Comparison of ENCODE assay signal across 8 cellular contexts in genomic region chr5:65562731-65563701, GRCh38. TPM values are rescaled to one million over a fixed set of nuclear protein-coding genes. Genes with fewer than 3 reads are reported as not detected.
A peak's percentile ranks its signal among the peaks of the same experiment; 100 is the strongest.
DNase-seq lines count a peak whose midpoint lies in the region; ATAC-seq and TF ChIP-seq lines count a peak whose summit lies in the region.

Gene CENPK, minus strand, starts transcription at chr5:65563168. Its CDS starts 8,261 bp downstream, at chr5:65554907.
Gene PPWD1, plus strand, starts transcription at chr5:65563296. Its CDS starts 15 bp downstream, at chr5:65563311.

- peak within 1 kb of the TSS; percentile 97 for H3K9ac ChIP-seq in H9 (ENCODE audit: extremely low read depth, insufficient read length, low read length)

- H3K9me3 ChIP-seq in H9 (ENCODE audit: control insufficient read depth, low read depth, low read length) = no peaks in the 10 kb centered on the region
- H3K9me3 ChIP-seq in MG63 = no peaks in the 10 kb centered on the region

- TF ChIP-seq CTCF in H9 (conservative IDR thresholded peaks at IDR 0.05) = no peak
- TF ChIP-seq CTCF in nephron progenitor cell (IDR thresholded peaks at IDR 0.05) = no peak

- peak within 1 kb of the TSS; percentile 10 for H2BK5ac ChIP-seq in H9 (ENCODE audit: insufficient read length, low read length)

- peak within 1 kb of the TSS; percentile 85 for H2AFZ ChIP-seq in H9 (ENCODE audit: low read length)

- H3K23me2 ChIP-seq in H9 (ENCODE audit: insufficient read length, low read depth, low read length, poor library complexity, severe bottlenecking) = peaks cover 2% of the 10 kb centered on the region

- DNase-seq in ELR (ENCODE audit: low read depth) (peak; percentile 97), H9 (peak; percentile 97), MG63 (peak; percentile 96), SHP77 treated with DMSO at 0.1 percent for 48 hours (lab: John Stamatoyannopoulos, UW) (peak; percentile 92), fibroblast of the conjunctiva (ENCODE audit: low read depth) (peak; percentile 86), nephron progenitor cell (peak; percentile 93)
- peak; percentile 98 for DNase-seq in activated effector memory CD4-positive, alpha-beta T cell treated with anti-CD3 and anti-CD28 coated beads, Interleukin-2, amount 50 U/mL, for 16 hours
- DNase-seq in stimulated activated naive CD8-positive, alpha-beta T cell treated with anti-CD3 and anti-CD28 coated beads, Interleukin-15, amount 100 ng/mL, for 72 hours = peak; percentile 92 to 97

- H3K4ac ChIP-seq in H9 (ENCODE audit: low read depth, low read length) = no peak within 1 kb of the TSS; the same call in 1 of the 2 replicates

- peaks cover 0 to 2% of the 10 kb centered on the region in 2 experiments; a peak in 1 of 5 replicates for H3K9me3 Mint-ChIP-seq in H9
- H3K9me3 Mint-ChIP-seq in nephron progenitor cell = no peaks in the 10 kb centered on the region
- H3K9me3 Mint-ChIP-seq in stimulated activated naive CD8-positive, alpha-beta T cell treated with anti-CD3 and anti-CD28 coated beads, Interleukin-15, amount 100 ng/mL, for 72 hours = no peaks in the 10 kb centered on the region

- no peak within 1 kb of the TSS for H4K91ac ChIP-seq in H9 (ENCODE audit: insufficient read length, low read depth, low read length)

- H3K27ac Mint-ChIP-seq in H9 (peak within 1 kb of the TSS; percentile 99 to 100 (median 100)), nephron progenitor cell (peak within 1 kb of the TSS; percentile 100)
- H3K27ac Mint-ChIP-seq in stimulated activated naive CD8-positive, alpha-beta T cell treated with anti-CD3 and anti-CD28 coated beads, Interleukin-15, amount 100 ng/mL, for 72 hours = peak within 1 kb of the TSS; percentile 99

- no peak within 1 kb of the TSS for H2AK5ac ChIP-seq in H9 (ENCODE audit: insufficient read length, low read length)

- H3K23ac ChIP-seq in H9 (ENCODE audit: insufficient read length, low read depth, low read length) = no peak within 1 kb of the TSS

- H3K79me1 ChIP-seq in H9 (ENCODE audit: insufficient read depth, low read depth, low read length, poor library complexity, severe bottlenecking) = no peaks in the 10 kb centered on the region

- H2BK120ac ChIP-seq in H9 (ENCODE audit: low read depth, low read length, poor library complexity, severe bottlenecking) = no peak within 1 kb of the TSS

- peak within 1 kb of the TSS; percentile 87 for H3K4me2 ChIP-seq in H9 (ENCODE audit: insufficient read depth, insufficient read length, low read length)

- peaks cover 15 to 20% of the 10 kb centered on the region in 2 experiments for H3K4me1 Mint-ChIP-seq in H9
- H3K4me1 Mint-ChIP-seq in nephron progenitor cell = peaks cover 43% of the 10 kb centered on the region
- H3K4me1 Mint-ChIP-seq in stimulated activated naive CD8-positive, alpha-beta T cell treated with anti-CD3 and anti-CD28 coated beads, Interleukin-15, amount 100 ng/mL, for 72 hours = peaks cover 49% of the 10 kb centered on the region

- H4K5ac ChIP-seq in H9 (ENCODE audit: insufficient read length, low read depth, low read length) = peak within 1 kb of the TSS; percentile 61

- H3K27me3 Mint-ChIP-seq in H9 (ENCODE audit: low read depth) (no peaks in the 10 kb centered on the region), nephron progenitor cell (ENCODE audit: low read depth, poor library complexity) (peaks cover 6% of the 10 kb centered on the region)
- H3K27me3 Mint-ChIP-seq in stimulated activated naive CD8-positive, alpha-beta T cell treated with anti-CD3 and anti-CD28 coated beads, Interleukin-15, amount 100 ng/mL, for 72 hours = no peaks in the 10 kb centered on the region

- no peak within 1 kb of the TSS for H2BK20ac ChIP-seq in H9 (ENCODE audit: low read depth, low read length, poor library complexity, severe bottlenecking)

- no peak within 1 kb of the TSS for H2BK15ac ChIP-seq in H9 (ENCODE audit: low read depth, low read length)

- H3K4me3 Mint-ChIP-seq in H9 (peak within 1 kb of the TSS; percentile 98 to 99), nephron progenitor cell (peak within 1 kb of the TSS; percentile 97)
- peak within 1 kb of the TSS; percentile 96 for H3K4me3 Mint-ChIP-seq in stimulated activated naive CD8-positive, alpha-beta T cell treated with anti-CD3 and anti-CD28 coated beads, Interleukin-15, amount 100 ng/mL, for 72 hours

- peak within 1 kb of the TSS; percentile 4 for H3K56ac ChIP-seq in H9 (ENCODE audit: insufficient read length, low read depth, low read length)

- no peak within 1 kb of the TSS for H4K8ac ChIP-seq in H9 (replicated peaks; ENCODE audit: insufficient read length, low read depth, low read length)

- H3K79me2 ChIP-seq in H9 (ENCODE audit: insufficient read depth, low read length) = peaks cover 4% of the 10 kb centered on the region; the same call in 1 of the 2 replicates

- H3K36me3 Mint-ChIP-seq in H9 (ENCODE audit: insufficient read depth in 1 of 3, low read depth in 3 of 3) = peaks cover 4 to 24% (median 22%) of the 10 kb centered on the region in 3 experiments; a peak in 6 of 7 replicates
- H3K36me3 Mint-ChIP-seq in nephron progenitor cell (ENCODE audit: low read depth) = peaks cover 17% of the 10 kb centered on the region

- peak within 1 kb of the TSS; percentile 86 for H3K27ac ChIP-seq in H9 (ENCODE audit: insufficient read length, low read depth, low read length)

- no peaks in the 10 kb centered on the region for H3K27me3 ChIP-seq in H9 (ENCODE audit: insufficient read depth, low read length)
- no peaks in the 10 kb centered on the region for H3K27me3 ChIP-seq in MG63

- no peak within 1 kb of the TSS for H3T11ph ChIP-seq in H9 (ENCODE audit: low read length)

- peak within 1 kb of the TSS; percentile 93 for H3K18ac ChIP-seq in H9 (ENCODE audit: insufficient read length, low read depth, low read length)

- no peaks in the 10 kb centered on the region; the same call in 1 of the 2 replicates for H3K4me1 ChIP-seq in H9 (ENCODE audit: insufficient read depth, low read length)

- peak; percentile 99 for ATAC-seq in stimulated activated naive CD8-positive, alpha-beta T cell treated with anti-CD3 and anti-CD28 coated beads, Interleukin-15, amount 100 ng/mL, for 72 hours

- WGBS in H9 (ENCODE audit: extremely low coverage, insufficient read length, low lambda C conversion rate) = no CpG with 5 or more reads among the region's 54 CpGs

- H2BK12ac ChIP-seq in H9 (ENCODE audit: insufficient read length, low read depth, low read length) = no peak within 1 kb of the TSS

- peak within 1 kb of the TSS; percentile 89 for H3K14ac ChIP-seq in H9 (ENCODE audit: insufficient read depth, low read length)

- H3K36me3 ChIP-seq in MG63 = peaks cover 24% of the 10 kb centered on the region

- peak within 1 kb of the TSS; percentile 78 for H3K4me3 ChIP-seq in MG63

- H4K20me1 ChIP-seq in H9 (ENCODE audit: control insufficient read depth, insufficient read depth, insufficient read length) = no peaks in the 10 kb centered on the region

RNA-seq across cellular contexts. Expression of gene CENPK, which starts in this region (rescaled TPM):
- 41.6 and 46.0 TPM in 2 replicates for total RNA-seq in H9 (2021)
- total RNA-seq in MG63 (2014; rRNA removed; shearing (Covaris generic); ENCODE audit: low replicate concordance) = 54.9 and 98.6 TPM in 2 replicates

RNA-seq across cellular contexts. Expression of gene PPWD1, which starts in this region (rescaled TPM):
- total RNA-seq in H9 (2021) = 42.0 and 43.2 TPM in 2 replicates
- total RNA-seq in MG63 (2014; rRNA removed; shearing (Covaris generic); ENCODE audit: low replicate concordance) = 13.2 and 22.0 TPM in 2 replicates

Comparison
In these comparisons a context has a peak if more than half of its experiments do, and no peak if none do; other contexts are left out.
1. Peak in every context shown above with its lines: DNase-seq, ATAC-seq, H3K4me3 ChIP-seq and H3K27ac ChIP-seq.